In genomic region chr18:12099160-12099559, GRCh38 we compare ENCODE assay signal across 34 cellular contexts. TPM values are rescaled to one million over a fixed set of nuclear protein-coding genes. Genes with fewer than 3 reads are reported as not detected.
"Had no signal": no experiment of that assay in that cellular context is flagged by ENCODE, and none has a peak within 500 bp of the region (broad histone marks: within the 10 kb centered on the region; RNA-seq: fewer than 3 reads in every experiment).

No MANE protein-coding gene starts in this region.

- ATAC-seq: effector memory CD8-positive, alpha-beta T cell; esophagus mucosa; gastrocnemius medialis; heart right ventricle; left cardiac atrium; left lung; left ventricle myocardium superior; lower lobe of right lung; mucosa of descending colon; naive thymus-derived CD8-positive, alpha-beta T cell had no signal

- H3K36me3 ChIP-seq: colonic mucosa, esophagus squamous epithelium, gastrocnemius medialis, heart right ventricle, left lung, lower lobe of right lung had no signal

- H3K27ac ChIP-seq: colonic mucosa, epithelial cell of prostate, esophagus squamous epithelium, gastrocnemius medialis, heart right ventricle, left lung, lower lobe of right lung had no signal

- H3K9me3 ChIP-seq: colonic mucosa, esophagus squamous epithelium, gastrocnemius medialis, heart right ventricle, left lung, lower lobe of right lung, mucosa of descending colon had no signal

- FAIRE-seq: endometrium, keratinocyte had no signal

- H3K4me3 ChIP-seq: colonic mucosa, esophagus squamous epithelium, gastrocnemius medialis, heart right ventricle, left lung, lower lobe of right lung, mucosa of descending colon had no signal

- DNase-seq: colonic mucosa; cortex of kidney; effector CD8-positive, alpha-beta T cell; effector memory CD8-positive, alpha-beta T cell; endodermal cell; erythroblast; esophagus squamous epithelium; foreskin fibroblast; foreskin melanocyte; gastrocnemius medialis; glutamatergic neuron; head of caudate nucleus; heart right ventricle; hippocampal formation; left cardiac atrium; left lung; left ventricle myocardium superior; lower lobe of right lung; mesenchymal stem cell; mucosa of descending colon; naive B cell; naive thymus-derived CD8-positive, alpha-beta T cell had no signal

- H3K27me3 ChIP-seq: colonic mucosa, esophagus squamous epithelium, gastrocnemius medialis, left lung had no signal

- H3K4me1 ChIP-seq: colonic mucosa, esophagus squamous epithelium, gastrocnemius medialis, heart right ventricle, left lung, lower lobe of right lung had no signal

RNA-seq across cellular contexts. Expression of gene ANKRD62, which starts 5.5 kb away (rescaled TPM):
- total RNA-seq: dermis microvascular lymphatic vessel endothelial cell; endodermal cell; gastrocnemius medialis; glomerular endothelial cell; heart right ventricle; kidney epithelial cell; left cardiac atrium; left ventricle myocardium superior; lower leg skin; lung microvascular endothelial cell; mesenteric fat pad; mesothelial cell of epicardium; myocyte; naive thymus-derived CD8-positive, alpha-beta T cell had no signal
- polyA plus RNA-seq: heart right ventricle; keratinocyte; naive thymus-derived CD8-positive, alpha-beta T cell had no signal
